Comparison of ENCODE assay signal across 23 cellular contexts in genomic region chr20:22807646-22808045, GRCh38.
DNase-seq lines count a peak whose midpoint lies in the region; ATAC-seq, FAIRE-seq and TF ChIP-seq lines count a peak whose summit lies in the region.
"Had no signal": no experiment of that assay in that cellular context is flagged by ENCODE, and none has a peak within 500 bp of the region (broad histone marks: within the 10 kb centered on the region; RNA-seq: fewer than 3 reads in every experiment).

No MANE protein-coding gene starts in this region.

- RAD21 ChIA-PET in HCT116 (lab: Charles Lee; ENCODE audit: low non-redundant PET in 1 of 2, low total read pairs in 2 of 2, uncharacterized antibody in 2 of 2, unreplicated experiment in 2 of 2) = no interaction called here

- POLR2A ChIA-PET in HCT116 (lab: Charles Lee) = no interaction called here
- POLR2A ChIA-PET in PC-3 (lab: Charles Lee; ENCODE audit: unreplicated experiment) = no interaction called here

- H4K20me1 ChIP-seq in HCT116 (ENCODE audit: insufficient read depth) (no peaks in the 10 kb centered on the region), PC-3 (ENCODE audit: low read length) (no peaks in the 10 kb centered on the region)
- H4K20me1 ChIP-seq: BLaER1 treated with 17β-estradiol and CSF1 and Interleukin-3, amounts not matched to agents 10 nM and 100 nM had no signal

- H3K4me1 ChIP-seq in HCT116 (ENCODE audit: control insufficient read depth in 1 of 2, insufficient read depth in 2 of 2, low read length in 2 of 2) (no peaks in the 10 kb centered on the region), PC-3 (ENCODE audit: insufficient read depth, low read length) (peaks cover 26% of the 10 kb centered on the region)
- H3K4me1 ChIP-seq: BLaER1 treated with 17β-estradiol and CSF1 and Interleukin-3, amounts not matched to agents 10 nM and 100 nM; colonic mucosa; upper lobe of right lung had no signal

- no peak for TF ChIP-seq POLR2A in HCT116 (IDR thresholded peaks at IDR 0.05; ENCODE audit: borderline replicate concordance, extremely low read depth, insufficient read depth, insufficient read length)

- peak overlapping the region; percentile 57 for H2AFZ ChIP-seq in HCT116 (ENCODE audit: low read depth, low read length, poor library complexity, severe bottlenecking)
- H2AFZ ChIP-seq in PC-3 (ENCODE audit: low read length) = peak overlapping the region; percentile 2; the same call in 1 of the 2 replicates
- H2AFZ ChIP-seq: GM23338 had no signal

- TF ChIP-seq CTCF in HCT116 (IDR thresholded peaks at IDR 0.05 in 2 of 3, conservative IDR thresholded peaks at IDR 0.05 in 1 of 3; ENCODE audit: borderline replicate concordance in 1 of 3, insufficient read depth in 1 of 3, low read depth in 2 of 3, low read length in 2 of 3) = no peak
- TF ChIP-seq CTCF in PC-3 (conservative IDR thresholded peaks at IDR 0.05; ENCODE audit: low read depth, low read length) = no peak

- ATAC-seq in HCT116 (peak; percentile 69; the same call in 1 of the 2 replicates), PC-3 (no peak)
- ATAC-seq: activated T-cell treated with anti-CD3 and anti-CD28 coated beads, Interleukin-2, amount 50 U/mL, for 4 hours; GM23338; natural killer cell treated with Interleukin-12 subunit alpha and Interleukin-12 subunit beta and Interleukin-15 and Interleukin-18, amount 100 ng/mL, for 72 hours; T-helper 17 cell; upper lobe of right lung had no signal

- CTCF ChIA-PET in HCT116 (lab: Charles Lee) (interaction anchor here (0.8 kb wide), 1 partner anchor 533 kb away, joined by 3 read pairs; no protein-coding TSS in a partner anchor), PC-3 (lab: Charles Lee) (interaction anchor here (0.6 kb wide), 1 partner anchor 384 kb away, joined by 3 read pairs; no protein-coding TSS in a partner anchor)

- H3K79me2 ChIP-seq in HCT116 (ENCODE audit: insufficient read depth, low read length) (no peaks in the 10 kb centered on the region), PC-3 (ENCODE audit: low read length) (no peaks in the 10 kb centered on the region)

- H3K4me3 ChIP-seq in HCT116 (replicated peaks in 1 of 2; ENCODE audit: low read depth in 1 of 2, low read length in 2 of 2) (no peak overlapping the region), PC-3 (ENCODE audit: low read length) (no peak overlapping the region; the same call in 1 of the 2 replicates)
- H3K4me3 ChIP-seq: BLaER1 treated with 17β-estradiol and CSF1 and Interleukin-3, amounts not matched to agents 10 nM and 100 nM; colonic mucosa; GM23338; upper lobe of right lung had no signal

- DNase-seq in NCI-H82 (lab: John Stamatoyannopoulos, UW) = peak; percentile 18
- DNase-seq in NCI-H82 treated with DMSO at 0.1 percent for 48 hours (lab: John Stamatoyannopoulos, UW; ENCODE audit: unreplicated experiment) = no peak
- DNase-seq in HCT116 (ENCODE audit: low read depth, low spot score) = peak; percentile 40
- DNase-seq in PC-3 = peak; percentile 51
- no peak for DNase-seq in cerebellum (ENCODE audit: low spot score)
- DNase-seq in HUDEP-2 (lab: John Stamatoyannopoulos, UW; ENCODE audit: unreplicated experiment in 76 of 76) = no peak
- DNase-seq in NCI-H526 treated with DMSO at 0.1 percent for 48 hours (lab: John Stamatoyannopoulos, UW) = no peak
- DNase-seq: activated CD4-positive, alpha-beta memory T cell treated with anti-CD3 and anti-CD28 coated beads for 36 hours; activated T-cell treated with anti-CD3 and anti-CD28 coated beads, Interleukin-2, amount 50 U/mL, for 4 hours; colonic mucosa; hypothalamus; NCI-H146; SHP77; stimulated activated CD4-positive, alpha-beta T cell treated with anti-CD3 and anti-CD28 coated beads, Interleukin-2, amount 100 ng/mL, for 24 hours; T-helper 17 cell; upper lobe of right lung; WERI-Rb-1 had no signal

- no peaks in the 10 kb centered on the region for H3K9me3 ChIP-seq in HCT116 (ENCODE audit: control insufficient read depth in 1 of 2, insufficient read depth in 1 of 2, low read depth in 1 of 2, low read length in 2 of 2)
- H3K9me3 ChIP-seq in PC-3 (ENCODE audit: low read length) = no peaks in the 10 kb centered on the region
- H3K9me3 ChIP-seq: colonic mucosa, upper lobe of right lung had no signal

- peak; percentile 43 for FAIRE-seq in islet of Langerhans (lab: Jason Lieb, UNC)
- FAIRE-seq: D721Med, HTR-8/SVneo had no signal

- H3K4me2 ChIP-seq in HCT116 (ENCODE audit: low read length) (no peak overlapping the region), PC-3 (ENCODE audit: low read length) (peak overlapping the region; percentile 43)
- H3K4me2 ChIP-seq: BLaER1 treated with 17β-estradiol and CSF1 and Interleukin-3, amounts not matched to agents 10 nM and 100 nM; GM23338 had no signal

- BruUV-seq in HCT116 (replicated peaks; lab: Mats Ljungman, UMichigan) (no TSS peak), PC-3 (replicated peaks; lab: Mats Ljungman, UMichigan) (no TSS peak)

- H3K9ac ChIP-seq in HCT116 (ENCODE audit: low read length) (no peak overlapping the region), PC-3 (ENCODE audit: low read length) (no peak overlapping the region)
- H3K9ac ChIP-seq: BLaER1 treated with 17β-estradiol and CSF1 and Interleukin-3, amounts not matched to agents 10 nM and 100 nM had no signal

- H3K27me3 ChIP-seq in HCT116 (ENCODE audit: insufficient read depth, low read length) (no peaks in the 10 kb centered on the region; the same call in 1 of the 2 replicates), PC-3 (ENCODE audit: low read length) (no peaks in the 10 kb centered on the region)
- H3K27me3 ChIP-seq: BLaER1 treated with 17β-estradiol and CSF1 and Interleukin-3, amounts not matched to agents 10 nM and 100 nM; colonic mucosa; upper lobe of right lung had no signal

- H3K9me2 ChIP-seq in HCT116 (ENCODE audit: insufficient read depth) = 0 out of 2 replicates have a peak, but pooled peaks cover 3% of the 10 kb centered on the region
- H3K9me2 ChIP-seq in PC-3 (replicated peaks; ENCODE audit: low read length) = no peaks in the 10 kb centered on the region

- intact Hi-C loops in HCT116 (cut with micrococcal nuclease) = no loop called here
- intact Hi-C loops in PC-3 (cut with micrococcal nuclease) = no loop called here

- H3K36me3 ChIP-seq in HCT116 (ENCODE audit: control insufficient read depth in 1 of 2, insufficient read depth in 2 of 2, low read length in 2 of 2) = no peaks in the 10 kb centered on the region
- no peaks in the 10 kb centered on the region for H3K36me3 ChIP-seq in PC-3 (ENCODE audit: low read depth, low read length)
- H3K36me3 ChIP-seq: BLaER1 treated with 17β-estradiol and CSF1 and Interleukin-3, amounts not matched to agents 10 nM and 100 nM; colonic mucosa; upper lobe of right lung; WERI-Rb-1 had no signal

- no peak for TF ChIP-seq RAD21 in HCT116 (IDR thresholded peaks at IDR 0.05; ENCODE audit: low read depth)

- H3K27ac ChIP-seq in HCT116 (ENCODE audit: low read depth, low read length) (no peak overlapping the region), PC-3 (ENCODE audit: low read length) (peak overlapping the region; percentile 22; the same call in 1 of the 2 replicates)
- H3K27ac ChIP-seq: BLaER1 treated with 17β-estradiol and CSF1 and Interleukin-3, amounts not matched to agents 10 nM and 100 nM; colonic mucosa; upper lobe of right lung; WERI-Rb-1 had no signal

- no peaks in the 10 kb centered on the region for H3F3A ChIP-seq in PC-3 (ENCODE audit: low read length, unreplicated experiment)

TF ChIP-seq in HCT116, 20 proteins besides CTCF, POLR2A, EP300 and RAD21:
- TF ChIP-seq SP1 (IDR thresholded peaks at IDR 0.05; ENCODE audit: low read depth) (no peak), JUND (IDR thresholded peaks at IDR 0.05) (no peak), CBX3 (IDR thresholded peaks at IDR 0.05; ENCODE audit: low read depth) (no peak), EZH2phosphoT487 (IDR thresholded peaks at IDR 0.05; ENCODE audit: borderline replicate concordance) (no peak), SRF (IDR thresholded peaks at IDR 0.05; ENCODE audit: low read depth) (no peak), TCF7L2 (IDR thresholded peaks at IDR 0.05; ENCODE audit: borderline replicate concordance, extremely low read depth, insufficient read depth, insufficient read length) (no peak), EGR1 (IDR thresholded peaks at IDR 0.05; ENCODE audit: low read depth) (no peak), ZNF274 (IDR thresholded peaks at IDR 0.05; ENCODE audit: low read depth, low read length) (no peak)
- TF ChIP-seq, protein P1, sequence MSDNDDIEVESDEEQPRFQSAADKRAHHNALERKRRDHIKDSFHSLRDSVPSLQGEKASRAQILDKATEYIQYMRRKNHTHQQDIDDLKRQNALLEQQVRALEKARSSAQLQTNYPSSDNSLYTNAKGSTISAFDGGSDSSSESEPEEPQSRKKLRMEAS (IDR thresholded peaks at IDR 0.05) = no peak

Comparison
In these comparisons a context has a peak if more than half of its experiments do, and no peak if none do; other contexts are left out.
1. DNase-seq: peak in NCI-H82 (single experiment), HCT116 (single experiment) and PC-3 (single experiment); none in NCI-H82 treated with DMSO at 0.1 percent for 48 hours (single experiment), cerebellum (single experiment), HUDEP-2 (0 of 76) and NCI-H526 treated with DMSO at 0.1 percent for 48 hours (single experiment).